22 cellular contexts compared by ENCODE assay signal in the genomic region with DNA sequence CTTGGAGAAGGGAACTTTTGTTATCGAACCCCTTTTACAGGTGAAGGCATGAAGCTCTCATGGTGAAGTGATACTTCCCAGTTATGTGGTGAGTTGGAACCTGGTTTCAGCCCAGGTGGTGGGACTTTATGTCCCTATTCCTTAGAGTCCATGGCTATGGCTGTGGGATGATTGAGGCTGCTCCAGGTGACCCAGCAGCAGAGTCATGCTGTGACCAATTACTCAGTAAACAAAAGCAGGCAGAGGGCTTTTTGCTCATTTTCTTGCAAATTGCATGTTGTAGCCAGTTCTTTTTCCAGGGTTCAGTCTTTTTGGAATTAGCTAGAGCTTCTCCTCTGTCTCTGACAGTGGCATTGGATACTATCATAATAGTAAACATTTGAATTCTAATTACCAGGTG.
"Had no signal": no experiment of that assay in that cellular context is flagged by ENCODE, and none has a peak within 500 bp of the region (broad histone marks: within the 10 kb centered on the region; RNA-seq: fewer than 3 reads in every experiment).

No MANE protein-coding gene starts in this region.

- H3K36me3 Mint-ChIP-seq: immature natural killer cell; memory B cell; naive B cell; stimulated activated effector memory CD8-positive, alpha-beta T cell treated with anti-CD3 and anti-CD28 coated beads, Interleukin-12 subunit alpha, Interleukin-12 subunit beta, amount 100 ng/mL, for 72 hours; type B pancreatic cell had no signal

- H3K9me3 Mint-ChIP-seq: memory B cell, nephron progenitor cell, type B pancreatic cell had no signal

- DNase-seq: colonic mucosa; dermis blood vessel endothelial cell; foreskin keratinocyte; heart left ventricle; hippocampal formation; immature natural killer cell; left ventricle myocardium inferior; lower lobe of right lung; midbrain; naive B cell; nephron progenitor cell; psoas muscle; retina; right lobe of liver; stimulated activated CD4-positive, alpha-beta T cell treated with anti-CD3 and anti-CD28 coated beads, Interleukin-4, amount 100 ng/mL, for 1 hour; stimulated activated CD8-positive, alpha-beta memory T cell treated with anti-CD3 and anti-CD28 coated beads, Interleukin-4, amount 100 ng/mL, for 48 hours; stimulated activated naive CD8-positive, alpha-beta T cell treated with anti-CD3 and anti-CD28 coated beads, Interleukin-15, Interleukin-2, amounts not matched to agents 100 U/mL and 50 U/mL, for 24 hours; thyroid gland; uterus had no signal

- H3K4me3 Mint-ChIP-seq: immature natural killer cell; memory B cell; naive B cell; nephron progenitor cell; stimulated activated effector memory CD8-positive, alpha-beta T cell treated with anti-CD3 and anti-CD28 coated beads, Interleukin-12 subunit alpha, Interleukin-12 subunit beta, amount 100 ng/mL, for 72 hours; type B pancreatic cell had no signal

- ATAC-seq: foreskin keratinocyte; heart left ventricle; lower lobe of right lung; psoas muscle; right lobe of liver; stimulated activated effector memory CD8-positive, alpha-beta T cell treated with anti-CD3 and anti-CD28 coated beads, Interleukin-12 subunit alpha, Interleukin-12 subunit beta, amount 100 ng/mL, for 72 hours; stimulated activated naive CD8-positive, alpha-beta T cell treated with anti-CD3 and anti-CD28 coated beads, Interleukin-15, Interleukin-2, amounts not matched to agents 100 U/mL and 50 U/mL, for 24 hours had no signal

- H3K27me3 Mint-ChIP-seq: naive B cell had no signal

- H3K27ac Mint-ChIP-seq: immature natural killer cell; memory B cell; naive B cell; nephron progenitor cell; stimulated activated effector memory CD8-positive, alpha-beta T cell treated with anti-CD3 and anti-CD28 coated beads, Interleukin-12 subunit alpha, Interleukin-12 subunit beta, amount 100 ng/mL, for 72 hours; type B pancreatic cell had no signal

- H3K4me1 Mint-ChIP-seq: immature natural killer cell; memory B cell; naive B cell; stimulated activated effector memory CD8-positive, alpha-beta T cell treated with anti-CD3 and anti-CD28 coated beads, Interleukin-12 subunit alpha, Interleukin-12 subunit beta, amount 100 ng/mL, for 72 hours had no signal
